In genomic region chr14:21557084-21557901, GRCh38 we compare ENCODE assay signal across 1 cellular context.
TF ChIP-seq lines count a peak whose summit lies in the region.

No MANE protein-coding gene starts in this region.

TF ChIP-seq in HepG2, 621 proteins besides CTCF, POLR2A, EP300 and RAD21 (continued from another document and continues in another):
- TF ChIP-seq, protein P1, sequence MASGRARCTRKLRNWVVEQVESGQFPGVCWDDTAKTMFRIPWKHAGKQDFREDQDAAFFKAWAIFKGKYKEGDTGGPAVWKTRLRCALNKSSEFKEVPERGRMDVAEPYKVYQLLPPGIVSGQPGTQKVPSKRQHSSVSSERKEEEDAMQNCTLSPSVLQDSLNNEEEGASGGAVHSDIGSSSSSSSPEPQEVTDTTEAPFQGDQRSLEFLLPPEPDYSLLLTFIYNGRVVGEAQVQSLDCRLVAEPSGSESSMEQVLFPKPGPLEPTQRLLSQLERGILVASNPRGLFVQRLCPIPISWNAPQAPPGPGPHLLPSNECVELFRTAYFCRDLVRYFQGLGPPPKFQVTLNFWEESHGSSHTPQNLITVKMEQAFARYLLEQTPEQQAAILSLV (CRISPR knock-in tag; IDR thresholded peaks at IDR 0.05; ENCODE audit: borderline replicate concordance), result no peak
- TF ChIP-seq CBX2 (IDR thresholded peaks at IDR 0.05; ENCODE audit: low read depth, low read length) (no peak), CBX2 (CRISPR knock-in tag; IDR thresholded peaks at IDR 0.05; ENCODE audit: low read depth) (no peak), ZNF788 (CRISPR knock-in tag; IDR thresholded peaks at IDR 0.05; ENCODE audit: borderline replicate concordance) (no peak; the same call in 1 of the 2 replicates), SP1 (IDR thresholded peaks at IDR 0.05) (no peak), SP1 (CRISPR knock-in tag; IDR thresholded peaks at IDR 0.05) (no peak), SNRNP70 (IDR thresholded peaks at IDR 0.05; ENCODE audit: low read depth, low read length) (no peak), PHF20 (CRISPR knock-in tag; IDR thresholded peaks at IDR 0.05) (0 out of 2 replicates have a peak, but pooled peaks have one; percentile 21), ZNF337 (CRISPR knock-in tag; IDR thresholded peaks at IDR 0.05; ENCODE audit: borderline replicate concordance, low read depth) (no peak), ZNF878 (CRISPR knock-in tag; IDR thresholded peaks at IDR 0.05) (0 out of 2 replicates have a peak, but pooled peaks have one; percentile 8), NR2C2 (CRISPR knock-in tag; IDR thresholded peaks at IDR 0.05; ENCODE audit: borderline replicate concordance) (peak; percentile 44; the same call in 1 of the 2 replicates), HMG20B (CRISPR knock-in tag; conservative IDR thresholded peaks at IDR 0.05) (peak; percentile 72; the same call in 1 of the 2 replicates), SMC3 (IDR thresholded peaks at IDR 0.05; ENCODE audit: low read length) (peak; percentile 96), TFE3 (CRISPR knock-in tag; IDR thresholded peaks at IDR 0.05) (no peak), TARDBP (CRISPR knock-in tag; IDR thresholded peaks at IDR 0.05) (peak; percentile 77), THAP9 (CRISPR knock-in tag; IDR thresholded peaks at IDR 0.05; ENCODE audit: borderline replicate concordance) (no peak), ZNF850 (CRISPR knock-in tag; conservative IDR thresholded peaks at IDR 0.05) (no peak), POLR2G (IDR thresholded peaks at IDR 0.05; ENCODE audit: low read depth, low read length) (no peak), MAZ (IDR thresholded peaks at IDR 0.05; ENCODE audit: borderline replicate concordance, low read depth, low read length) (peak; percentile 90), MAZ (CRISPR knock-in tag; IDR thresholded peaks at IDR 0.05; ENCODE audit: low read depth) (0 out of 2 replicates have a peak, but pooled peaks have one; percentile 14), SYNCRIP (IDR thresholded peaks at IDR 0.05; ENCODE audit: insufficient read depth, low read depth, low read length) (no peak), ZMYM4 (CRISPR knock-in tag; IDR thresholded peaks at IDR 0.05) (peak; percentile 59), PPARG (CRISPR knock-in tag; conservative IDR thresholded peaks at IDR 0.05) (0 out of 2 replicates have a peak, but pooled peaks have one; percentile 39), E2F5 (CRISPR knock-in tag; conservative IDR thresholded peaks at IDR 0.05) (no peak), SOX5 (CRISPR knock-in tag; IDR thresholded peaks at IDR 0.05; ENCODE audit: borderline replicate concordance) (no peak), CCAR2 (optimal IDR thresholded peaks at IDR 0.05; ENCODE audit: low read depth, low read length) (no peak), SMARCE1 (IDR thresholded peaks at IDR 0.05; ENCODE audit: borderline replicate concordance) (no peak), KAT8 (CRISPR knock-in tag; IDR thresholded peaks at IDR 0.05) (peak; percentile 63), TOE1 (CRISPR knock-in tag; IDR thresholded peaks at IDR 0.05) (no peak), ZNF768 (CRISPR knock-in tag; IDR thresholded peaks at IDR 0.05) (peak; percentile 74; the same call in 1 of the 2 replicates), RBM39 (IDR thresholded peaks at IDR 0.05; ENCODE audit: low read depth, low read length, poor library complexity, severe bottlenecking) (peak; percentile 5), ETV6 (CRISPR knock-in tag; conservative IDR thresholded peaks at IDR 0.05) (no peak), ZNF33A (CRISPR knock-in tag; IDR thresholded peaks at IDR 0.05; ENCODE audit: borderline replicate concordance) (peak; percentile 1; the same call in 1 of the 2 replicates), SAP130 (CRISPR knock-in tag; IDR thresholded peaks at IDR 0.05; ENCODE audit: low read depth) (peak; percentile 72), NCOA2 (CRISPR knock-in tag; IDR thresholded peaks at IDR 0.05) (peak; percentile 74), U2AF1 (optimal IDR thresholded peaks at IDR 0.05; ENCODE audit: low read depth, low read length) (no peak), XRCC5 (optimal IDR thresholded peaks at IDR 0.05; ENCODE audit: low read length) (peak; percentile 41), ZNF276 (CRISPR knock-in tag; IDR thresholded peaks at IDR 0.05; ENCODE audit: low read depth) (no peak), TBX3 (IDR thresholded peaks at IDR 0.05; ENCODE audit: borderline replicate concordance) (peak; percentile 44; the same call in 1 of the 2 replicates), FIP1L1 (IDR thresholded peaks at IDR 0.05; ENCODE audit: borderline replicate concordance, insufficient read depth, low read depth, low read length) (no peak), KLF16 (CRISPR knock-in tag; IDR thresholded peaks at IDR 0.05) (0 out of 4 replicates have a peak, but pooled peaks of 1 of the 2 experiments have one; percentile 52)
- TF ChIP-seq, protein P2, sequence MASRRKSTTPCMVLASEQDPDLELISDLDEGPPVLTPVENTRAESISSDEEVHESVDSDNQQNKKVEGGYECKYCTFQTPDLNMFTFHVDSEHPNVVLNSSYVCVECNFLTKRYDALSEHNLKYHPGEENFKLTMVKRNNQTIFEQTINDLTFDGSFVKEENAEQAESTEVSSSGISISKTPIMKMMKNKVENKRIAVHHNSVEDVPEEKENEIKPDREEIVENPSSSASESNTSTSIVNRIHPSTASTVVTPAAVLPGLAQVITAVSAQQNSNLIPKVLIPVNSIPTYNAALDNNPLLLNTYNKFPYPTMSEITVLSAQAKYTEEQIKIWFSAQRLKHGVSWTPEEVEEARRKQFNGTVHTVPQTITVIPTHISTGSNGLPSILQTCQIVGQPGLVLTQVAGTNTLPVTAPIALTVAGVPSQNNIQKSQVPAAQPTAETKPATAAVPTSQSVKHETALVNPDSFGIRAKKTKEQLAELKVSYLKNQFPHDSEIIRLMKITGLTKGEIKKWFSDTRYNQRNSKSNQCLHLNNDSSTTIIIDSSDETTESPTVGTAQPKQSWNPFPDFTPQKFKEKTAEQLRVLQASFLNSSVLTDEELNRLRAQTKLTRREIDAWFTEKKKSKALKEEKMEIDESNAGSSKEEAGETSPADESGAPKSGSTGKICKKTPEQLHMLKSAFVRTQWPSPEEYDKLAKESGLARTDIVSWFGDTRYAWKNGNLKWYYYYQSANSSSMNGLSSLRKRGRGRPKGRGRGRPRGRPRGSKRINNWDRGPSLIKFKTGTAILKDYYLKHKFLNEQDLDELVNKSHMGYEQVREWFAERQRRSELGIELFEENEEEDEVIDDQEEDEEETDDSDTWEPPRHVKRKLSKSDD (CRISPR knock-in tag; IDR thresholded peaks at IDR 0.05; ENCODE audit: low read depth), result 0 out of 2 replicates have a peak, but pooled peaks have one; percentile 40
- TF ChIP-seq, protein P3, sequence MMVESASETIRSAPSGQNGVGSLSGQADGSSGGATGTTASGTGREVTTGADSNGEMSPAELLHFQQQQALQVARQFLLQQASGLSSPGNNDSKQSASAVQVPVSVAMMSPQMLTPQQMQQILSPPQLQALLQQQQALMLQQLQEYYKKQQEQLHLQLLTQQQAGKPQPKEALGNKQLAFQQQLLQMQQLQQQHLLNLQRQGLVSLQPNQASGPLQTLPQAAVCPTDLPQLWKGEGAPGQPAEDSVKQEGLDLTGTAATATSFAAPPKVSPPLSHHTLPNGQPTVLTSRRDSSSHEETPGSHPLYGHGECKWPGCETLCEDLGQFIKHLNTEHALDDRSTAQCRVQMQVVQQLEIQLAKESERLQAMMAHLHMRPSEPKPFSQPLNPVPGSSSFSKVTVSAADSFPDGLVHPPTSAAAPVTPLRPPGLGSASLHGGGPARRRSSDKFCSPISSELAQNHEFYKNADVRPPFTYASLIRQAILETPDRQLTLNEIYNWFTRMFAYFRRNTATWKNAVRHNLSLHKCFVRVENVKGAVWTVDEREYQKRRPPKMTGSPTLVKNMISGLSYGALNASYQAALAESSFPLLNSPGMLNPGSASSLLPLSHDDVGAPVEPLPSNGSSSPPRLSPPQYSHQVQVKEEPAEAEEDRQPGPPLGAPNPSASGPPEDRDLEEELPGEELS (CRISPR knock-in tag; IDR thresholded peaks at IDR 0.05), result peak; percentile 72
- TF ChIP-seq, protein P4, sequence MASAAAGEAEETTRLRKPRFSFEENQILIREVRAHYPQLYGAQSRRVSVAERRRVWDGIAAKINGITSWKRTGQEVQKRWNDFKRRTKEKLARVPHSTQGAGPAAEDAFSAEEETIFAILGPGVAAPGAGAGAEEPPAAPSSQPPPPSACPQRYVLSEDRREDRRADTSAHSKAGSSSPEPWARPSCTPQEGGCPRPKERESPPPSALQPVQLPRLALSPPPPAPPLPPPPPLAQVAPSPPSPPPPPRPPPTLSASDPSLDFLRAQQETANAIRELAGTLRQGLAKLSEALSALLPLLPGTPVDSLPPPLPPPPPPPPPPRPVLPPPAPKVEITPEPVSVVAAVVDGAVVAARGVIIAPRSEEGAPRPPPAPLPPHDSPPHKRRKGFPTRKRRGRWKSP (CRISPR knock-in tag; IDR thresholded peaks at IDR 0.05), result no peak
- TF ChIP-seq, protein P5, sequence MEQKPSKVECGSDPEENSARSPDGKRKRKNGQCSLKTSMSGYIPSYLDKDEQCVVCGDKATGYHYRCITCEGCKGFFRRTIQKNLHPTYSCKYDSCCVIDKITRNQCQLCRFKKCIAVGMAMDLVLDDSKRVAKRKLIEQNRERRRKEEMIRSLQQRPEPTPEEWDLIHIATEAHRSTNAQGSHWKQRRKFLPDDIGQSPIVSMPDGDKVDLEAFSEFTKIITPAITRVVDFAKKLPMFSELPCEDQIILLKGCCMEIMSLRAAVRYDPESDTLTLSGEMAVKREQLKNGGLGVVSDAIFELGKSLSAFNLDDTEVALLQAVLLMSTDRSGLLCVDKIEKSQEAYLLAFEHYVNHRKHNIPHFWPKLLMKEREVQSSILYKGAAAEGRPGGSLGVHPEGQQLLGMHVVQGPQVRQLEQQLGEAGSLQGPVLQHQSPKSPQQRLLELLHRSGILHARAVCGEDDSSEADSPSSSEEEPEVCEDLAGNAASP (CRISPR knock-in tag; IDR thresholded peaks at IDR 0.05; ENCODE audit: borderline replicate concordance), result 0 out of 2 replicates have a peak, but pooled peaks have one; percentile 39
- TF ChIP-seq, protein P6, sequence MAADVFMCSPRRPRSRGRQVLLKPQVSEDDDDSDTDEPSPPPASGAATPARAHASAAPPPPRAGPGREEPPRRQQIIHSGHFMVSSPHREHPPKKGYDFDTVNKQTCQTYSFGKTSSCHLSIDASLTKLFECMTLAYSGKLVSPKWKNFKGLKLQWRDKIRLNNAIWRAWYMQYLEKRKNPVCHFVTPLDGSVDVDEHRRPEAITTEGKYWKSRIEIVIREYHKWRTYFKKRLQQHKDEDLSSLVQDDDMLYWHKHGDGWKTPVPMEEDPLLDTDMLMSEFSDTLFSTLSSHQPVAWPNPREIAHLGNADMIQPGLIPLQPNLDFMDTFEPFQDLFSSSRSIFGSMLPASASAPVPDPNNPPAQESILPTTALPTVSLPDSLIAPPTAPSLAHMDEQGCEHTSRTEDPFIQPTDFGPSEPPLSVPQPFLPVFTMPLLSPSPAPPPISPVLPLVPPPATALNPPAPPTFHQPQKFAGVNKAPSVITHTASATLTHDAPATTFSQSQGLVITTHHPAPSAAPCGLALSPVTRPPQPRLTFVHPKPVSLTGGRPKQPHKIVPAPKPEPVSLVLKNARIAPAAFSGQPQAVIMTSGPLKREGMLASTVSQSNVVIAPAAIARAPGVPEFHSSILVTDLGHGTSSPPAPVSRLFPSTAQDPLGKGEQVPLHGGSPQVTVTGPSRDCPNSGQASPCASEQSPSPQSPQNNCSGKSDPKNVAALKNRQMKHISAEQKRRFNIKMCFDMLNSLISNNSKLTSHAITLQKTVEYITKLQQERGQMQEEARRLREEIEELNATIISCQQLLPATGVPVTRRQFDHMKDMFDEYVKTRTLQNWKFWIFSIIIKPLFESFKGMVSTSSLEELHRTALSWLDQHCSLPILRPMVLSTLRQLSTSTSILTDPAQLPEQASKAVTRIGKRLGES (CRISPR knock-in tag; IDR thresholded peaks at IDR 0.05; ENCODE audit: borderline replicate concordance), result no peak
